8 cellular contexts compared by ENCODE assay signal in the genomic region with DNA sequence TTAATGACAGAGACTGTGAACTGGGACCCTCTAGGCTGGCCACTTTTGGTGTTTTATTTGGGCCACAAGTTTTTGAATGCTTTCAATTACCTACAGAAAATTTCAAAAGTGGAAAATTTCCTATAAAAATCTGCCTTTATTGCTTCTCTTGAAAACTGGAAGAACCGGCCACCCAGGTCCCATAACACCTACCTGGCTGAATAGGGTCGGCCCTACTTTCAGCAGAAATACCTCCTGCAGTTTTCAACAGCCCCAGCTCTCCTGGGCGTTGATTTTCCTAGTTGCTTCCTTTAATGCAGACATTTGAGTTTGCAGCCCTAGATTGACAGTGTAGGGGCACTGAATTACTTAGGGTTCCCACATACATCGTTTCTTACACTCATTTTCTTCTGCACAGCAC. TPM values are rescaled to one million over a fixed set of nuclear protein-coding genes. Genes with fewer than 3 reads are reported as not detected.
DNase-seq lines count a peak whose midpoint lies in the region; ATAC-seq and TF ChIP-seq lines count a peak whose summit lies in the region.

No MANE protein-coding gene starts in this region.

- TF ChIP-seq CTCF in SK-N-SH (IDR thresholded peaks at IDR 0.05) (no peak), foreskin fibroblast (IDR thresholded peaks at IDR 0.05; ENCODE audit: low read depth, low read length) (no peak)

- 76% methylated on average over 4 of the region's 4 CpGs for WGBS in SK-N-SH (ENCODE audit: low lambda C conversion rate)

- H3F3A ChIP-seq in SK-N-SH (replicated peaks; ENCODE audit: insufficient read depth) = peaks cover 4% of the 10 kb centered on the region

- no peak for TF ChIP-seq EP300 in SK-N-SH (IDR thresholded peaks at IDR 0.05; ENCODE audit: borderline replicate concordance in 1 of 2, low read depth in 1 of 2, low read length in 1 of 2)

- no peaks in the 10 kb centered on the region for H4K20me1 ChIP-seq in SK-N-SH (ENCODE audit: insufficient read depth)

- H3K4me3 ChIP-seq in SK-N-SH (ENCODE audit: low read depth in 2 of 2, low read length in 1 of 2) (peak overlapping the region in 1 of 2 experiments; percentile 93; a peak in 2 of 4 replicates), foreskin fibroblast (ENCODE audit: low read depth in 1 of 2, low read length in 2 of 2) (peak overlapping the region; percentile 84 to 95), skeletal muscle satellite cell (ENCODE audit: low read length) (no peak overlapping the region)

- H3K4me1 ChIP-seq in SK-N-SH (ENCODE audit: control insufficient read depth in 1 of 2, insufficient read depth in 2 of 2, low read depth in 1 of 2, low read length in 1 of 2) = peaks cover 0 to 6% of the 10 kb centered on the region in 2 experiments; a peak in 2 of 4 replicates
- H3K4me1 ChIP-seq in skeletal muscle satellite cell (ENCODE audit: control insufficient read depth, insufficient read depth, low read length) = peaks cover 4% of the 10 kb centered on the region

- peaks cover 17% of the 10 kb centered on the region for H3K79me2 ChIP-seq in SK-N-SH (ENCODE audit: insufficient read depth)

- no peaks in the 10 kb centered on the region for H3K27me3 ChIP-seq in SK-N-SH (ENCODE audit: insufficient read depth)
- H3K27me3 ChIP-seq in skeletal muscle satellite cell (ENCODE audit: control insufficient read depth, insufficient read depth, low read length) = peaks cover 7% of the 10 kb centered on the region

- H3K27ac ChIP-seq in SK-N-SH (ENCODE audit: low read depth in 2 of 2, low read length in 1 of 2) = no peak overlapping the region

- H3K9ac ChIP-seq in SK-N-SH (no peak overlapping the region), skeletal muscle satellite cell (ENCODE audit: low read depth, low read length) (no peak overlapping the region)

- ATAC-seq in SK-N-SH treated with all-trans-retinoic acid at 6 μM for 48 hours = no peak
- ATAC-seq in T-helper 17 cell = no peak
- no peak for ATAC-seq in GM18873 (IDR thresholded peaks at IDR 0.05; ENCODE audit: low FRiP score, unreplicated experiment)
- ATAC-seq in GM21528 (IDR thresholded peaks at IDR 0.05; ENCODE audit: low FRiP score, unreplicated experiment) = no peak

- H2AFZ ChIP-seq in SK-N-SH (ENCODE audit: low read depth) = peak overlapping the region; percentile 97

- peaks cover 23% of the 10 kb centered on the region for H3K27me3 Mint-ChIP-seq in T-helper 17 cell

- H3K27ac Mint-ChIP-seq in T-helper 17 cell = peak overlapping the region; percentile 96

- H3K9me2 ChIP-seq in SK-N-SH = no peaks in the 10 kb centered on the region

- H3K36me3 ChIP-seq in SK-N-SH (replicated peaks in 1 of 2; ENCODE audit: control insufficient read depth in 1 of 2, insufficient read depth in 2 of 2, low read length in 1 of 2) (peaks cover 15 to 20% of the 10 kb centered on the region in 2 experiments), skeletal muscle satellite cell (ENCODE audit: insufficient read depth, low read length) (peaks cover 10% of the 10 kb centered on the region)

- H3K4me1 Mint-ChIP-seq in T-helper 17 cell = peaks cover 13% of the 10 kb centered on the region

- CTCF ChIA-PET in SK-N-SH (lab: Yijun Ruan, JAX) = interaction anchor here (0.6 kb wide), 1 partner anchor 125 kb away, joined by 3 read pairs; no protein-coding TSS in a partner anchor

- POLR2A ChIA-PET in SK-N-SH (lab: Yijun Ruan, JAX) = no interaction called here

- DNase-seq in SK-N-SH = no peak
- no peak for DNase-seq in T-helper 17 cell
- DNase-seq in foreskin fibroblast = no peak
- DNase-seq in activated CD4-positive, CD25-positive, alpha-beta regulatory T cell (lab: John Stamatoyannopoulos, UW) = no peak

- H3K4me3 Mint-ChIP-seq in T-helper 17 cell = peak overlapping the region; percentile 98

- H3K9me3 ChIP-seq in SK-N-SH (no peaks in the 10 kb centered on the region), T-helper 17 cell (ENCODE audit: control insufficient read depth, low read length, poor library complexity, severe bottlenecking) (no peaks in the 10 kb centered on the region), skeletal muscle satellite cell (replicated peaks; ENCODE audit: low read length) (no peaks in the 10 kb centered on the region)

- H3K36me3 Mint-ChIP-seq in T-helper 17 cell (ENCODE audit: low read depth) = no peaks in the 10 kb centered on the region

- no peak for TF ChIP-seq RAD21 in SK-N-SH (IDR thresholded peaks at IDR 0.05; ENCODE audit: low read length)

- H3K4me2 ChIP-seq in SK-N-SH (no peak overlapping the region; the same call in 1 of the 2 replicates), skeletal muscle satellite cell (ENCODE audit: low read length) (peak overlapping the region; percentile 96)

TF ChIP-seq in SK-N-SH, 30 proteins besides CTCF, POLR2A, EP300 and RAD21 (continues in another document):
- TF ChIP-seq, protein P1, sequence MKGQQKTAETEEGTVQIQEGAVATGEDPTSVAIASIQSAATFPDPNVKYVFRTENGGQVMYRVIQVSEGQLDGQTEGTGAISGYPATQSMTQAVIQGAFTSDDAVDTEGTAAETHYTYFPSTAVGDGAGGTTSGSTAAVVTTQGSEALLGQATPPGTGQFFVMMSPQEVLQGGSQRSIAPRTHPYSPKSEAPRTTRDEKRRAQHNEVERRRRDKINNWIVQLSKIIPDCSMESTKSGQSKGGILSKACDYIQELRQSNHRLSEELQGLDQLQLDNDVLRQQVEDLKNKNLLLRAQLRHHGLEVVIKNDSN (IDR thresholded peaks at IDR 0.05; ENCODE audit: borderline replicate concordance, low read depth) = no peak
- TF ChIP-seq SIN3A (IDR thresholded peaks at IDR 0.05; ENCODE audit: borderline replicate concordance, low read depth, low read length) = no peak
- TF ChIP-seq PBX3 (IDR thresholded peaks at IDR 0.05) = no peak
- TF ChIP-seq GABPA (IDR thresholded peaks at IDR 0.05; ENCODE audit: low read depth) = no peak
- TF ChIP-seq USF2 (IDR thresholded peaks at IDR 0.05; ENCODE audit: borderline replicate concordance, low read depth, low read length) = no peak
- no peak for TF ChIP-seq RCOR1 (IDR thresholded peaks at IDR 0.05; ENCODE audit: low read length)
- TF ChIP-seq JUND (IDR thresholded peaks at IDR 0.05) = no peak

TF ChIP-seq in SK-N-SH treated with all-trans-retinoic acid at 6 μM for 48 hours, 23 proteins besides CTCF, POLR2A, EP300 and RAD21:
- TF ChIP-seq, protein P2, sequence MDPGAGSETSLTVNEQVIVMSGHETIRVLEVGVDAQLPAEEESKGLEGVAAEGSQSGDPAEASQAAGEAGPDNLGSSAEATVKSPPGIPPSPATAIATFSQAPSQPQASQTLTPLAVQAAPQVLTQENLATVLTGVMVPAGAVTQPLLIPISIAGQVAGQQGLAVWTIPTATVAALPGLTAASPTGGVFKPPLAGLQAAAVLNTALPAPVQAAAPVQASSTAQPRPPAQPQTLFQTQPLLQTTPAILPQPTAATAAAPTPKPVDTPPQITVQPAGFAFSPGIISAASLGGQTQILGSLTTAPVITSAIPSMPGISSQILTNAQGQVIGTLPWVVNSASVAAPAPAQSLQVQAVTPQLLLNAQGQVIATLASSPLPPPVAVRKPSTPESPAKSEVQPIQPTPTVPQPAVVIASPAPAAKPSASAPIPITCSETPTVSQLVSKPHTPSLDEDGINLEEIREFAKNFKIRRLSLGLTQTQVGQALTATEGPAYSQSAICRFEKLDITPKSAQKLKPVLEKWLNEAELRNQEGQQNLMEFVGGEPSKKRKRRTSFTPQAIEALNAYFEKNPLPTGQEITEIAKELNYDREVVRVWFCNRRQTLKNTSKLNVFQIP (CRISPR knock-in tag; IDR thresholded peaks at IDR 0.05; ENCODE audit: borderline replicate concordance, low read depth) = no peak
- TF ChIP-seq ZFP3 (CRISPR knock-in tag; IDR thresholded peaks at IDR 0.05) (no peak), RARB (CRISPR knock-in tag; IDR thresholded peaks at IDR 0.05) (no peak), CSDC2 (CRISPR knock-in tag; IDR thresholded peaks at IDR 0.05) (no peak), ZNF8 (CRISPR knock-in tag; IDR thresholded peaks at IDR 0.05) (no peak), TCF4 (CRISPR knock-in tag; IDR thresholded peaks at IDR 0.05; ENCODE audit: borderline replicate concordance) (no peak), ZFP30 (CRISPR knock-in tag; IDR thresholded peaks at IDR 0.05) (no peak)

RNA-seq across cellular contexts. Expression of gene SRPRB, which starts 0.7 kb away (rescaled TPM):
- polyA plus RNA-seq in SK-N-SH (2012; rRNA removed) = 28.8 and 54.3 TPM in 2 replicates
- 42.1 and 43.6 TPM in 2 replicates for polyA plus RNA-seq in SK-N-SH (2012; cell fraction: cytosol; rRNA removed)
- polyA plus RNA-seq in SK-N-SH (2012; cell fraction: nucleus; rRNA removed) = 25.7 and 28.3 TPM in 2 replicates
- 10 to 100 TPM; 34.5 to 37.3 TPM for total RNA-seq in T-helper 17 cell
- 96.1 and 105 TPM in 2 replicates for total RNA-seq in skeletal muscle satellite cell (2012; rRNA removed)

RNA-seq across cellular contexts. Expression of gene TF, which starts 58.7 kb away (rescaled TPM):
- 0.02 and 0.08 TPM in 2 replicates for polyA plus RNA-seq in SK-N-SH (2012; rRNA removed)
- under 0.01 and 0.03 TPM in 2 replicates for polyA plus RNA-seq in SK-N-SH (2012; cell fraction: cytosol; rRNA removed)
- polyA plus RNA-seq in SK-N-SH (2012; cell fraction: nucleus; rRNA removed) = 0.04 and 0.26 TPM in 2 replicates
- total RNA-seq in T-helper 17 cell = 1 to 10 TPM in 1 of 2 donors, under 1 TPM in 1; 0.65 to 1.3 TPM
- 0.25 TPM in 1 of 2 replicates, not detected in the other for total RNA-seq in skeletal muscle satellite cell (2012; rRNA removed)
